In the genomic region with DNA sequence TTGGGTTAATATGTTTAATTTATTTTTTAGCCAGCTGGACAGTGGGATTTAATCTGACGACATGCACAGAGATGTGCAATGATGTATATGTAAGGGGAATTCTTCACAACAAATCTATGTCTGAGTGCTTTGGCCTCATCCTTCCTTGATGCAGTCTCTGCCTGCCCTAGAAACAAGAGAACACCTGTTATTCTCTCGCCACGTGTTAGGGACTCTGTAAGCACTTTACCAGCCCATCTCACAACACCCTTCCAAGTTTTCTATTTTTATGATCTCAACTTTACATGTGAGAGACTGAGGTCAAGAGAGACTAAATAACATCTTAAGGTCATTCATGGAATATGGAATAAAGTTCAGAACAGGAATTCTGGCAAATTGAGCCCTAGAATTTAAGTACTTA, we compare ENCODE assay signal across 18 cellular contexts.
DNase-seq lines count a peak whose midpoint lies in the region; ATAC-seq and TF ChIP-seq lines count a peak whose summit lies in the region.
"Had no signal": no experiment of that assay in that cellular context is flagged by ENCODE, and none has a peak within 500 bp of the region (broad histone marks: within the 10 kb centered on the region; RNA-seq: fewer than 3 reads in every experiment).

No MANE protein-coding gene starts in this region.

- WGBS in psoas muscle, 3 donors, result 17 to 37% (median 22%) methylated on average over 3 of the region's 3 CpGs

- no peak overlapping the region for H3K9ac ChIP-seq in skeletal muscle tissue (ENCODE audit: low read depth in 1 of 3, low read length in 3 of 3)
- H3K9ac ChIP-seq: BLaER1 treated with 17β-estradiol and CSF1 and Interleukin-3, amounts not matched to agents 10 nM and 100 nM had no signal

- H3K4me1 ChIP-seq in psoas muscle, result peaks cover 18% of the 10 kb centered on the region
- H3K4me1 ChIP-seq in skeletal muscle tissue (ENCODE audit: control insufficient read depth in 3 of 3, insufficient read depth in 3 of 3, low read length in 3 of 3), result peaks cover 8 to 18% (median 11%) of the 10 kb centered on the region in 3 donors
- H3K4me1 ChIP-seq: Caco-2 had no signal

- H3K36me3 ChIP-seq in psoas muscle (ENCODE audit: insufficient read depth in 1 of 2, low read depth in 1 of 2) (no peaks in the 10 kb centered on the region), skeletal muscle tissue (ENCODE audit: control insufficient read depth in 3 of 3, insufficient read depth in 3 of 3, low read length in 3 of 3) (no peaks in the 10 kb centered on the region)
- H3K36me3 ChIP-seq: BLaER1 treated with 17β-estradiol and CSF1 and Interleukin-3, amounts not matched to agents 10 nM and 100 nM had no signal

- H3K36me3 Mint-ChIP-seq in progenitor cell of endocrine pancreas (ENCODE audit: insufficient read depth), result no peaks in the 10 kb centered on the region
- H3K36me3 Mint-ChIP-seq: IgD-negative memory B cell had no signal

- H3K27ac ChIP-seq in psoas muscle (peak overlapping the region; percentile 64), skeletal muscle tissue (ENCODE audit: low read depth, low read length) (peak overlapping the region; percentile 42)
- H3K27ac ChIP-seq: BLaER1 treated with 17β-estradiol and CSF1 and Interleukin-3, amounts not matched to agents 10 nM and 100 nM had no signal

- ATAC-seq in psoas muscle (peak in 3 of 4 donors; percentile 63 to 88 (median 83)), HG03095 (IDR thresholded peaks at IDR 0.05; ENCODE audit: unreplicated experiment) (no peak)
- ATAC-seq: GM23338, HCT116, HepG2 had no signal

- intact Hi-C loops in psoas muscle (cut with DNase I), result no loop called here

- H3K27ac Mint-ChIP-seq in progenitor cell of endocrine pancreas, result no peak overlapping the region
- H3K27ac Mint-ChIP-seq: B cell; CD4-positive, alpha-beta T cell; GM23338; HFFc6; IgD-negative memory B cell had no signal

- TF ChIP-seq CTCF in psoas muscle (IDR thresholded peaks at IDR 0.05) (no peak), progenitor cell of endocrine pancreas (IDR thresholded peaks at IDR 0.05; ENCODE audit: unreplicated experiment) (no peak), GM20000 (IDR thresholded peaks at IDR 0.05; ENCODE audit: extremely low read depth, missing control alignments) (no peak)

- peaks cover 4% of the 10 kb centered on the region for H3K4me1 Mint-ChIP-seq in progenitor cell of endocrine pancreas (ENCODE audit: low read depth)
- H3K4me1 Mint-ChIP-seq: B cell, GM23338, IgD-negative memory B cell had no signal

- H3K9me3 Mint-ChIP-seq in progenitor cell of endocrine pancreas (ENCODE audit: low read depth), result peaks cover 3% of the 10 kb centered on the region
- H3K9me3 Mint-ChIP-seq: CD4-positive, alpha-beta T cell; GM23338; HFFc6 had no signal

- H3K4me3 ChIP-seq in psoas muscle (no peak overlapping the region), skeletal muscle tissue (ENCODE audit: low read length in 3 of 3) (no peak overlapping the region)
- H3K4me3 ChIP-seq: BLaER1 treated with 17β-estradiol and CSF1 and Interleukin-3, amounts not matched to agents 10 nM and 100 nM; GM23338 had no signal

- H3K9me3 ChIP-seq in psoas muscle, result no peaks in the 10 kb centered on the region
- H3K9me3 ChIP-seq in skeletal muscle tissue (ENCODE audit: control insufficient read depth in 3 of 3, low read length in 3 of 3), result no peaks in the 10 kb centered on the region
- H3K9me3 ChIP-seq: BLaER1 treated with 17β-estradiol and CSF1 and Interleukin-3, amounts not matched to agents 10 nM and 100 nM; Caco-2 had no signal

- H3K4me3 Mint-ChIP-seq in progenitor cell of endocrine pancreas (ENCODE audit: low read depth), result no peak overlapping the region
- H3K4me3 Mint-ChIP-seq: B cell; CD4-positive, alpha-beta T cell; GM23338; HFFc6; IgD-negative memory B cell had no signal

- peaks cover 7% of the 10 kb centered on the region for H3K27me3 Mint-ChIP-seq in progenitor cell of endocrine pancreas
- H3K27me3 Mint-ChIP-seq: B cell; CD4-positive, alpha-beta T cell; IgD-negative memory B cell had no signal

- DNase-seq in LHCN-M2 (ENCODE audit: low read depth), result peak; percentile 48
- DNase-seq in myocyte (ENCODE audit: low read depth), result peak; percentile 76
- no peak for DNase-seq in psoas muscle
- no peak for DNase-seq in progenitor cell of endocrine pancreas (ENCODE audit: low spot score, unreplicated experiment)
- DNase-seq in GM20000 (ENCODE audit: low spot score), result no peak
- no peak for DNase-seq in activated CD4-positive, alpha-beta T cell treated with anti-CD3 and anti-CD28 coated beads for 1 hour
- DNase-seq: Caco-2; CD4-positive, alpha-beta T cell; H7; HFFc6 had no signal

- H3K27me3 ChIP-seq in psoas muscle (ENCODE audit: insufficient read depth in 3 of 3, low read length in 2 of 3) (no peaks in the 10 kb centered on the region), skeletal muscle tissue (ENCODE audit: control insufficient read depth in 3 of 3, insufficient read depth in 3 of 3, low read length in 3 of 3) (no peaks in the 10 kb centered on the region)
- H3K27me3 ChIP-seq: BLaER1 treated with 17β-estradiol and CSF1 and Interleukin-3, amounts not matched to agents 10 nM and 100 nM had no signal

Comparison
In these comparisons a context has a peak if more than half of its experiments do, and no peak if none do; other contexts are left out.
1. DNase-seq: peak in LHCN-M2 (single experiment) and myocyte (single experiment); none in psoas muscle (0 of 2), progenitor cell of endocrine pancreas (single experiment), GM20000 (single experiment) and activated CD4-positive, alpha-beta T cell treated with anti-CD3 and anti-CD28 coated beads for 1 hour (single experiment).